ENCODE assay signal across 32 cellular contexts in genomic region chr14:60732840-60733483, GRCh38.
"Had no signal": no experiment of that assay in that cellular context is flagged by ENCODE, and none has a peak within 500 bp of the region (broad histone marks: within the 10 kb centered on the region; RNA-seq: fewer than 3 reads in every experiment).

No MANE protein-coding gene starts in this region.

- FAIRE-seq: TTC549 had no signal

- H3K4me3 Mint-ChIP-seq: activated CD4-positive, alpha-beta T cell treated with anti-CD3 and anti-CD28 coated beads, Interleukin-2, amount 10 ng/mL, durations not matched to agents 7 days and 5 days; activated naive CD8-positive, alpha-beta T cell treated with anti-CD3 and anti-CD28 coated beads for 36 hours; T-helper 1 cell treated with Interleukin-12 subunit alpha and Interleukin-12 subunit beta and Interleukin-4 antibody, amounts not matched to agents 30 μg/mL and 1 μg/mL, for 36 hours; T-helper 2 cell treated with Interferon-gamma antibody and Interleukin-4, amounts not matched to agents 5 μg/mL and 100 μg/mL, for 36 hours had no signal

- ATAC-seq: activated CD4-positive, alpha-beta T cell treated with anti-CD3 and anti-CD28 coated beads for 36 hours; activated CD4-positive, CD25-positive, alpha-beta regulatory T cell treated with anti-CD3 and anti-CD28 coated beads, Interleukin-2, amount 50 U/mL, for 24 hours had no signal

- H3K4me3 ChIP-seq: MG63, SJCRH30, SK-N-MC had no signal

- DNase-seq: activated CD4-positive, alpha-beta T cell treated with anti-CD3 and anti-CD28 coated beads for 36 hours; activated CD4-positive, alpha-beta T cell treated with anti-CD3 and anti-CD28 coated beads, Interleukin-2, amount 10 ng/mL, durations not matched to agents 7 days and 5 days; activated CD4-positive, alpha-beta T cell treated with anti-CD3 and anti-CD28 coated beads, Interleukin-2, amount 50 U/mL, for 48 hours; activated CD8-positive, alpha-beta memory T cell treated with anti-CD3 and anti-CD28 coated beads, Interleukin-2, amount 50 U/mL, for 48 hours; activated effector memory CD4-positive, alpha-beta T cell treated with Interleukin-2 at 50 U/mL for 16 hours; activated naive CD4-positive, alpha-beta T cell treated with anti-CD3 and anti-CD28 coated beads, Interleukin-2, amount 50 U/mL, for 16 hours; activated naive CD8-positive, alpha-beta T cell treated with anti-CD3 and anti-CD28 coated beads for 36 hours; activated T-cell treated with anti-CD3 and anti-CD28 coated beads, Interleukin-2, amount 50 U/mL, for 48 hours; amniotic stem cell; aorta; brain microvascular endothelial cell; central memory CD4-positive, alpha-beta T cell; Karpas-422; MG63; NCI-H1048; NCI-H1105 treated with DMSO at 0.1 percent for 48 hours; NCI-H1436; NCI-H1694; NCI-H1930; NCI-H2081 treated with DMSO at 0.1 percent for 48 hours; NCI-H2171; NCI-H510A; NCI-H526; NCI-H748 treated with DMSO at 0.1 percent for 48 hours; NK-92 treated with Interleukin-12 subunit alpha and Interleukin-12 subunit beta, amount 100 ng/mL, for 24 hours; SHP77; SJCRH30 had no signal

- H3K9me3 Mint-ChIP-seq: activated CD4-positive, alpha-beta T cell treated with anti-CD3 and anti-CD28 coated beads, Interleukin-2, amount 10 ng/mL, durations not matched to agents 7 days and 5 days; T-helper 1 cell treated with Interleukin-12 subunit alpha and Interleukin-12 subunit beta and Interleukin-4 antibody, amounts not matched to agents 30 μg/mL and 1 μg/mL, for 36 hours; T-helper 2 cell treated with Interferon-gamma antibody and Interleukin-4, amounts not matched to agents 5 μg/mL and 100 μg/mL, for 36 hours had no signal

- H3K9me3 ChIP-seq: MG63, SJCRH30 had no signal

- H3K27me3 ChIP-seq: brain microvascular endothelial cell, MG63, SJCRH30 had no signal

- H3K27ac Mint-ChIP-seq: activated CD4-positive, alpha-beta T cell treated with anti-CD3 and anti-CD28 coated beads for 36 hours; activated CD4-positive, alpha-beta T cell treated with anti-CD3 and anti-CD28 coated beads, Interleukin-2, amount 10 ng/mL, durations not matched to agents 7 days and 5 days; activated naive CD8-positive, alpha-beta T cell treated with anti-CD3 and anti-CD28 coated beads for 36 hours; T-helper 1 cell treated with Interleukin-12 subunit alpha and Interleukin-12 subunit beta and Interleukin-4 antibody, amounts not matched to agents 30 μg/mL and 1 μg/mL, for 36 hours; T-helper 2 cell treated with Interferon-gamma antibody and Interleukin-4, amounts not matched to agents 5 μg/mL and 100 μg/mL, for 36 hours had no signal

- H3K36me3 ChIP-seq: brain microvascular endothelial cell, MG63, SJCRH30 had no signal

- H3K27ac ChIP-seq: brain microvascular endothelial cell, SJCRH30, SK-N-MC had no signal
